In the genomic region with DNA sequence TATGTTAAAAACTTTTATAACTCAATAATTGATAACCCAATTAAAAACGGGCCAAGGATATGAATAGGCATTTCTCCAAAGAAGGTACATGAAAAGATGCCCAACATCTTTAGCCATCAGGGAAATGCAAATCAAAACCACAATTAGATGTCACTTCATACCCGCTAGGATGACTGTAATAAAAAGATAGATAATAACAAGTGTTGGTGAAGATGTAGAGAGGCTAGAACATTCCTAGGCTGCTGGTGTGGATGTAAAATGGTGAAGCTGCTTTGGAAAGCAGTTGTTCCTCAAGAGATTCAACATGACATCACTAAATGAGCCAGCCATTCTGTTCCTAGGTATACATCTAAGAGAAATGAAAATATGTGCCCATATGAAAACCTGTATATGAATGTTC, we compare ENCODE assay signal across 24 cellular contexts. TPM values are rescaled to one million over a fixed set of nuclear protein-coding genes. Genes with fewer than 3 reads are reported as not detected.
DNase-seq lines count a peak whose midpoint lies in the region; ATAC-seq, FAIRE-seq and TF ChIP-seq lines count a peak whose summit lies in the region.
"Had no signal": no experiment of that assay in that cellular context is flagged by ENCODE, and none has a peak within 500 bp of the region (broad histone marks: within the 10 kb centered on the region; RNA-seq: fewer than 3 reads in every experiment).

No MANE protein-coding gene starts in this region.

- no peaks in the 10 kb centered on the region for H3K9me1 ChIP-seq in K562 (ENCODE audit: control insufficient read depth, insufficient read depth, low read length)

- TF ChIP-seq EP300 in K562 (IDR thresholded peaks at IDR 0.05; ENCODE audit: low read length), result no peak

- DNase-seq in activated naive CD8-positive, alpha-beta T cell treated with anti-CD3 and anti-CD28 coated beads, Interleukin-2, amount 50 U/mL, for 24 hours, result no peak
- DNase-seq in activated naive CD8-positive, alpha-beta T cell treated with anti-CD3 and anti-CD28 coated beads for 36 hours, result no peak
- DNase-seq in CD4-positive, alpha-beta T cell, result no peak
- no peak for DNase-seq in K562 (ENCODE audit: extremely low read depth in 1 of 4, low spot score in 3 of 4)
- DNase-seq in activated CD8-positive, alpha-beta memory T cell treated with anti-CD3 and anti-CD28 coated beads, Interleukin-2, amount 50 U/mL, for 4 hours, result no peak
- DNase-seq in activated CD4-positive, CD25-positive, alpha-beta regulatory T cell (lab: John Stamatoyannopoulos, UW), result no peak
- no peak for DNase-seq in activated CD4-positive, CD25-positive, alpha-beta regulatory T cell treated with anti-CD3 and anti-CD28 coated beads, Interleukin-2, amount 50 U/mL, for 72 hours
- DNase-seq: 8988T; AML-193; CD4-positive, alpha-beta memory T cell; CD8-positive, alpha-beta memory T cell; COR-L47; DMS 273 treated with DMSO at 0.1 percent for 48 hours; DMS153; DMS53; DMS79; DND-41; EL; GDM1 had no signal

- POLR2A ChIA-PET in CD4-positive, alpha-beta T cell (lab: Charles Lee), result no interaction called here
- POLR2A ChIA-PET in HEK293 (lab: Yijun Ruan, JAX), result no interaction called here
- POLR2A ChIA-PET in K562 (lab: Yijun Ruan, JAX), result no interaction called here

- H3K27ac Mint-ChIP-seq in activated naive CD8-positive, alpha-beta T cell treated with anti-CD3 and anti-CD28 coated beads, Interleukin-2, amount 50 U/mL, for 24 hours, result peak overlapping the region; percentile 10
- no peak overlapping the region for H3K27ac Mint-ChIP-seq in activated naive CD8-positive, alpha-beta T cell treated with anti-CD3 and anti-CD28 coated beads for 36 hours
- H3K27ac Mint-ChIP-seq in CD4-positive, alpha-beta T cell, result peak overlapping the region; percentile 11
- H3K27ac Mint-ChIP-seq: B cell; CD4-positive, alpha-beta memory T cell; CD8-positive, alpha-beta memory T cell had no signal

- no peak overlapping the region for H3K4me3 ChIP-seq in HEK293 (ENCODE audit: low read depth, low read length)
- no peak overlapping the region for H3K4me3 ChIP-seq in K562
- H3K4me3 ChIP-seq: BLaER1 treated with 17β-estradiol and CSF1 and Interleukin-3, amounts not matched to agents 10 nM and 100 nM had no signal

- H3K27me3 ChIP-seq in CD4-positive, alpha-beta T cell (ENCODE audit: control insufficient read depth, insufficient read depth, low read length), result no peaks in the 10 kb centered on the region
- peaks cover 25 to 39% of the 10 kb centered on the region in 2 experiments for H3K27me3 ChIP-seq in K562 (ENCODE audit: control insufficient read depth in 2 of 2, insufficient read depth in 2 of 2, low read length in 2 of 2)
- H3K27me3 ChIP-seq: BLaER1 treated with 17β-estradiol and CSF1 and Interleukin-3, amounts not matched to agents 10 nM and 100 nM had no signal

- intact Hi-C loops in CD4-positive, alpha-beta T cell (cut with DNase I, micrococcal nuclease), result no loop called here
- intact Hi-C loops in K562 (cut with micrococcal nuclease), result no loop called here

- H3K36me3 Mint-ChIP-seq in activated naive CD8-positive, alpha-beta T cell treated with anti-CD3 and anti-CD28 coated beads, Interleukin-2, amount 50 U/mL, for 24 hours (ENCODE audit: low read depth), result peaks cover 7% of the 10 kb centered on the region
- H3K36me3 Mint-ChIP-seq in activated naive CD8-positive, alpha-beta T cell treated with anti-CD3 and anti-CD28 coated beads for 36 hours, result peaks cover 8% of the 10 kb centered on the region
- H3K36me3 Mint-ChIP-seq in CD4-positive, alpha-beta T cell (ENCODE audit: low read depth), result no peaks in the 10 kb centered on the region

- no peak for FAIRE-seq in K562 (lab: Jason Lieb, UNC)
- FAIRE-seq: A204.1 had no signal

- no peak overlapping the region for H3K4me2 ChIP-seq in K562 (ENCODE audit: insufficient read depth, low read length)
- H3K4me2 ChIP-seq: BLaER1 treated with 17β-estradiol and CSF1 and Interleukin-3, amounts not matched to agents 10 nM and 100 nM had no signal

- H3K4me1 Mint-ChIP-seq in activated naive CD8-positive, alpha-beta T cell treated with anti-CD3 and anti-CD28 coated beads, Interleukin-2, amount 50 U/mL, for 24 hours, result peaks cover 49% of the 10 kb centered on the region
- peaks cover 35% of the 10 kb centered on the region for H3K4me1 Mint-ChIP-seq in activated naive CD8-positive, alpha-beta T cell treated with anti-CD3 and anti-CD28 coated beads for 36 hours
- peaks cover 35% of the 10 kb centered on the region for H3K4me1 Mint-ChIP-seq in CD4-positive, alpha-beta T cell (ENCODE audit: low read depth)

- H3K4me3 Mint-ChIP-seq in activated naive CD8-positive, alpha-beta T cell treated with anti-CD3 and anti-CD28 coated beads, Interleukin-2, amount 50 U/mL, for 24 hours, result no peak overlapping the region
- H3K4me3 Mint-ChIP-seq in activated naive CD8-positive, alpha-beta T cell treated with anti-CD3 and anti-CD28 coated beads for 36 hours, result no peak overlapping the region
- H3K4me3 Mint-ChIP-seq in CD4-positive, alpha-beta T cell, result no peak overlapping the region
- H3K4me3 Mint-ChIP-seq: B cell; CD8-positive, alpha-beta memory T cell had no signal

- CTCF ChIA-PET in CD4-positive, alpha-beta T cell (lab: Charles Lee), result no interaction called here
- CTCF ChIA-PET in HEK293 (lab: Yijun Ruan, JAX) (no interaction called here), K562 (lab: Yijun Ruan, JAX; ENCODE audit: low intra/inter-chr PET ratio) (no interaction called here)

- no peaks in the 10 kb centered on the region for H3K9me3 ChIP-seq in CD4-positive, alpha-beta T cell (ENCODE audit: control insufficient read depth, low read length)
- H3K9me3 ChIP-seq in HEK293 (ENCODE audit: control insufficient read depth, insufficient read depth, low read depth, low read length) (no peaks in the 10 kb centered on the region), K562 (replicated peaks; ENCODE audit: control insufficient read depth, insufficient read depth, low read depth, low read length) (no peaks in the 10 kb centered on the region)

- no peak for ATAC-seq in activated naive CD8-positive, alpha-beta T cell treated with anti-CD3 and anti-CD28 coated beads, Interleukin-2, amount 50 U/mL, for 24 hours
- ATAC-seq in CD4-positive, alpha-beta T cell (ENCODE audit: poor library complexity), result no peak
- no peak for ATAC-seq in K562

- H4K20me1 ChIP-seq in K562 (replicated peaks; ENCODE audit: control insufficient read depth, insufficient read depth, low read length), result no peaks in the 10 kb centered on the region

- H3K4me1 ChIP-seq in HEK293 (ENCODE audit: control insufficient read depth, insufficient read depth, low read length) (peaks cover 7% of the 10 kb centered on the region), K562 (replicated peaks in 1 of 2; ENCODE audit: control insufficient read depth in 2 of 2, insufficient read depth in 2 of 2, low read length in 2 of 2) (no peaks in the 10 kb centered on the region)

- TF ChIP-seq POLR2A in K562 (conservative IDR thresholded peaks at IDR 0.05), result no peak

- WGBS in K562 (ENCODE audit: insufficient coverage, low coverage, missing lambda C conversion rate), result 0% methylated on average over 2 of the region's 2 CpGs

- no peak overlapping the region for H2AFZ ChIP-seq in K562 (ENCODE audit: low read depth, low read length)

- in situ Hi-C loops in K562 (cut with MboI), result no loop called here

- no peak for TF ChIP-seq RAD21 in K562 (CRISPR knock-in tag; conservative IDR thresholded peaks at IDR 0.05 in 1 of 2, IDR thresholded peaks at IDR 0.05 in 1 of 2)

- H3K36me3 ChIP-seq in HEK293 (ENCODE audit: control insufficient read depth in 2 of 2, insufficient read depth in 1 of 2, low read length in 2 of 2), result no peaks in the 10 kb centered on the region
- no peaks in the 10 kb centered on the region for H3K36me3 ChIP-seq in K562 (ENCODE audit: control insufficient read depth, insufficient read depth, low read length)

- BruUV-seq in K562 (replicated peaks; lab: Mats Ljungman, UMichigan), result no TSS peak

- H3K9ac ChIP-seq in K562 (ENCODE audit: insufficient read depth in 1 of 2, low read depth in 2 of 2, low read length in 2 of 2), result no peak overlapping the region
- H3K9ac ChIP-seq: BLaER1 treated with 17β-estradiol and CSF1 and Interleukin-3, amounts not matched to agents 10 nM and 100 nM had no signal

- H3K27me3 Mint-ChIP-seq in activated naive CD8-positive, alpha-beta T cell treated with anti-CD3 and anti-CD28 coated beads, Interleukin-2, amount 50 U/mL, for 24 hours, result no peaks in the 10 kb centered on the region
- H3K27me3 Mint-ChIP-seq in activated naive CD8-positive, alpha-beta T cell treated with anti-CD3 and anti-CD28 coated beads for 36 hours, result no peaks in the 10 kb centered on the region
- no peaks in the 10 kb centered on the region for H3K27me3 Mint-ChIP-seq in CD4-positive, alpha-beta T cell
- H3K27me3 Mint-ChIP-seq: B cell; CD4-positive, alpha-beta memory T cell; CD8-positive, alpha-beta memory T cell had no signal

- H3K9me3 Mint-ChIP-seq in activated naive CD8-positive, alpha-beta T cell treated with anti-CD3 and anti-CD28 coated beads, Interleukin-2, amount 50 U/mL, for 24 hours, result peaks cover 21% of the 10 kb centered on the region
- H3K9me3 Mint-ChIP-seq in activated naive CD8-positive, alpha-beta T cell treated with anti-CD3 and anti-CD28 coated beads for 36 hours, result peaks cover 11% of the 10 kb centered on the region
- H3K9me3 Mint-ChIP-seq in CD4-positive, alpha-beta T cell, result no peaks in the 10 kb centered on the region

- H3K79me2 ChIP-seq in K562 (ENCODE audit: control insufficient read depth, insufficient read depth, low read length), result no peaks in the 10 kb centered on the region

- no peak for TF ChIP-seq CTCF in CD4-positive, alpha-beta T cell (IDR thresholded peaks at IDR 0.05)
- TF ChIP-seq CTCF in HEK293 (tag by site-specific recombination; IDR thresholded peaks at IDR 0.05) (no peak), K562 (IDR thresholded peaks at IDR 0.05 in 2 of 3, conservative IDR thresholded peaks at IDR 0.05 in 1 of 3; ENCODE audit: insufficient read depth in 2 of 3, low read depth in 1 of 3, low read length in 3 of 3) (no peak)

- H3K27ac ChIP-seq in CD4-positive, alpha-beta T cell (ENCODE audit: low read depth, low read length), result no peak overlapping the region
- H3K27ac ChIP-seq in HEK293 (ENCODE audit: extremely low read depth, low read depth, low read length) (no peak overlapping the region), K562 (ENCODE audit: extremely low read depth, low read depth, low read length) (no peak overlapping the region)
- H3K27ac ChIP-seq: BLaER1 treated with 17β-estradiol and CSF1 and Interleukin-3, amounts not matched to agents 10 nM and 100 nM; C4-2B had no signal

RNA-seq across cellular contexts. Expression of a gene that starts 35.6 kb away (rescaled TPM):
- 10 to 100 TPM; 11.9 to 15.4 TPM for total RNA-seq in activated naive CD8-positive, alpha-beta T cell treated with anti-CD3 and anti-CD28 coated beads for 36 hours
- 10 to 100 TPM; 28.8 to 35.3 TPM for total RNA-seq in CD4-positive, alpha-beta T cell
- 0.23 and 0.60 TPM in 2 replicates for total RNA-seq in K562 (2011; cell fraction: chromatin; rRNA removed; ENCODE audit: low replicate concordance)
- total RNA-seq in K562 (2011; cell fraction: nucleolus; rRNA removed), result not detected in 2 replicates
- 0.15 and 0.84 TPM in 2 replicates for total RNA-seq in K562 (2011; cell fraction: nucleoplasm; rRNA removed)
- not detected in 2 replicates for total RNA-seq in K562 (2014; rRNA removed)
- 0.18 TPM in 1 of 2 replicates, not detected in the other for total RNA-seq in K562 (2014; rRNA removed; fragmentation: Illumina TruSeq; extraction: Trizol)
- total RNA-seq in K562 (2015; rRNA removed; fragmentation: Illumina TruSeq; extraction: Trizol), result not detected in 2 replicates
- total RNA-seq in K562 (2021), result 0.09 and 0.24 TPM in 2 replicates
- polyA plus RNA-seq in K562 (2011; rRNA removed), result 0.04 TPM in 1 of 2 replicates, not detected in the other
- 0.03 and 0.13 TPM in 2 replicates for polyA plus RNA-seq in K562 (2011; cell fraction: cytosol; rRNA removed)
- 0.07 and 0.10 TPM in 2 replicates for polyA plus RNA-seq in K562 (2011; cell fraction: nucleus; rRNA removed)
- 0.12 and 0.46 TPM in 2 replicates for polyA plus RNA-seq in K562 (2012)
- 0.12 TPM in 2 replicates for polyA plus RNA-seq in K562 (2014; fragmentation: Illumina TruSeq; extraction: Trizol)
- not detected for polyA plus RNA-seq in K562 (2014; fragmentation: Nextera tagmentation; extraction: Ambion mirVana)
- 0.04 and 0.23 TPM in 2 replicates for polyA plus RNA-seq in K562 (2014; rRNA removed)
- 0.12 TPM in 1 of 2 replicates, not detected in the other for polyA minus RNA-seq in K562 (2011; rRNA and poly(A)+ RNA removed)
- not detected in 2 replicates for polyA minus RNA-seq in K562 (2011; cell fraction: cytosol; rRNA and poly(A)+ RNA removed)
- polyA minus RNA-seq in K562 (2011; cell fraction: nucleus; rRNA and poly(A)+ RNA removed), result not detected in 2 replicates

Comparison
In these comparisons a context has a peak if more than half of its experiments do, and no peak if none do; other contexts are left out.
1. RNA of a gene that starts 35.6 kb away (total RNA-seq): 28.8 to 35.3 TPM in CD4-positive, alpha-beta T cell and 11.9 to 15.4 TPM in activated naive CD8-positive, alpha-beta T cell treated with anti-CD3 and anti-CD28 coated beads for 36 hours; 0.09 to 0.84 TPM in K562; every median in the first group is over 4 times any median in the second.